ENCODE assay signal across 19 cellular contexts in genomic region chr17:41860254-41860931, GRCh38. TPM values are rescaled to one million over a fixed set of nuclear protein-coding genes. Genes with fewer than 3 reads are reported as not detected.
DNase-seq lines count a peak whose midpoint lies in the region; ATAC-seq and TF ChIP-seq lines count a peak whose summit lies in the region.
"Had no signal": no experiment of that assay in that cellular context is flagged by ENCODE, and none has a peak within 500 bp of the region (broad histone marks: within the 10 kb centered on the region; RNA-seq: fewer than 3 reads in every experiment).

No MANE protein-coding gene starts in this region.

- peaks cover 87% of the 10 kb centered on the region for H3K79me2 ChIP-seq in GM23338 (replicated peaks; ENCODE audit: insufficient read depth)

- no peak for DNase-seq in CD4-positive, CD25-positive, alpha-beta regulatory T cell
- no peak for DNase-seq in GM23338 (ENCODE audit: low spot score)
- DNase-seq in NCI-H524 treated with DMSO at 0.1 percent for 48 hours (lab: John Stamatoyannopoulos, UW), result peak; percentile 89
- DNase-seq in glutamatergic neuron, result no peak
- DNase-seq in left colon, result no peak
- DNase-seq in GM13976 (ENCODE audit: low spot score), result no peak
- no peak for DNase-seq in stimulated activated CD4-positive, alpha-beta T cell treated with anti-CD3 and anti-CD28 coated beads, Interleukin-12 subunit alpha, Interleukin-12 subunit beta, amount 100 ng/mL, for 4 hours
- DNase-seq: activated CD4-positive, alpha-beta T cell treated with anti-CD3 and anti-CD28 coated beads, Interleukin-2, amount 10 ng/mL, durations not matched to agents 24 days and 14 days; CD8-positive, alpha-beta T cell; DMS53; NCI-H446 treated with DMSO at 0.1 percent for 48 hours; sigmoid colon; stomach; T-helper 2 cell; tibial artery had no signal

- H3K27ac Mint-ChIP-seq in CD4-positive, CD25-positive, alpha-beta regulatory T cell, result peak overlapping the region in 2 of 3 donors; percentile 44 to 60
- H3K27ac Mint-ChIP-seq in GM23338, result peak overlapping the region; percentile 16
- H3K27ac Mint-ChIP-seq in glutamatergic neuron (ENCODE audit: unreplicated experiment), result peak overlapping the region; percentile 53
- H3K27ac Mint-ChIP-seq: activated CD4-positive, alpha-beta T cell treated with anti-CD3 and anti-CD28 coated beads, Interleukin-2, amount 10 ng/mL, durations not matched to agents 24 days and 14 days; CD8-positive, alpha-beta T cell had no signal

- no peaks in the 10 kb centered on the region for H3K9me3 Mint-ChIP-seq in CD4-positive, CD25-positive, alpha-beta regulatory T cell
- H3K9me3 Mint-ChIP-seq in GM23338, result no peaks in the 10 kb centered on the region
- peaks cover 1% of the 10 kb centered on the region for H3K9me3 Mint-ChIP-seq in glutamatergic neuron (ENCODE audit: unreplicated experiment)
- H3K9me3 Mint-ChIP-seq: activated CD4-positive, alpha-beta T cell treated with anti-CD3 and anti-CD28 coated beads, Interleukin-2, amount 10 ng/mL, durations not matched to agents 24 days and 14 days; CD8-positive, alpha-beta T cell had no signal

- no peak for ATAC-seq in CD4-positive, CD25-positive, alpha-beta regulatory T cell (ENCODE audit: low read depth in 2 of 2)
- ATAC-seq in GM23338 (no peak), GM21367 (IDR thresholded peaks at IDR 0.05; ENCODE audit: unreplicated experiment) (no peak), left colon (no peak)
- ATAC-seq: CD8-positive, alpha-beta T cell had no signal

- H3K36me3 ChIP-seq in CD4-positive, CD25-positive, alpha-beta regulatory T cell (ENCODE audit: control insufficient read depth, insufficient read depth, low read length), result no peaks in the 10 kb centered on the region
- no peaks in the 10 kb centered on the region for H3K36me3 ChIP-seq in GM23338 (ENCODE audit: insufficient read depth)
- H3K36me3 ChIP-seq: sigmoid colon, stomach, tibial artery had no signal

- TF ChIP-seq CTCF in GM23338 (conservative IDR thresholded peaks at IDR 0.05; ENCODE audit: low read depth in 2 of 2) (no peak), glutamatergic neuron (IDR thresholded peaks at IDR 0.05; ENCODE audit: partially characterized antibody, unreplicated experiment) (no peak), GM13976 (IDR thresholded peaks at IDR 0.05; ENCODE audit: borderline replicate concordance, control extremely low read depth, extremely low read depth, insufficient read depth, missing control alignments) (no peak)

- H3K36me3 Mint-ChIP-seq in CD4-positive, CD25-positive, alpha-beta regulatory T cell, result no peaks in the 10 kb centered on the region
- H3K36me3 Mint-ChIP-seq in GM23338 (ENCODE audit: low read depth) (peaks cover 3% of the 10 kb centered on the region; the same call in 1 of the 3 replicates), glutamatergic neuron (ENCODE audit: unreplicated experiment) (no peaks in the 10 kb centered on the region)

- no peak overlapping the region for H3K4me3 ChIP-seq in CD4-positive, CD25-positive, alpha-beta regulatory T cell (ENCODE audit: low read depth, low read length)
- peak overlapping the region; percentile 14 for H3K4me3 ChIP-seq in GM23338
- H3K4me3 ChIP-seq: lung, sigmoid colon, SJSA1, stomach, tibial artery had no signal

- H3F3A ChIP-seq in GM23338 (replicated peaks; ENCODE audit: low read depth), result peaks cover 16% of the 10 kb centered on the region; the same call in 1 of the 2 replicates

- H3K4me1 Mint-ChIP-seq in CD4-positive, CD25-positive, alpha-beta regulatory T cell, result peaks cover 13 to 51% (median 28%) of the 10 kb centered on the region in 4 donors
- H3K4me1 Mint-ChIP-seq in GM23338 (peaks cover 22% of the 10 kb centered on the region), glutamatergic neuron (ENCODE audit: low read depth, unreplicated experiment) (peaks cover 13% of the 10 kb centered on the region)

- no peaks in the 10 kb centered on the region for H3K9me2 ChIP-seq in GM23338 (ENCODE audit: insufficient read depth)

- no peaks in the 10 kb centered on the region for H3K9me3 ChIP-seq in CD4-positive, CD25-positive, alpha-beta regulatory T cell (ENCODE audit: control insufficient read depth in 2 of 2, low read length in 2 of 2)
- H3K9me3 ChIP-seq: sigmoid colon, SJSA1, stomach, tibial artery had no signal

- in situ Hi-C loops in GM13976 (cut with MboI; ENCODE audit: low sequenced_read_pairs, unreplicated experiment), result no loop called here

- peaks cover 56% of the 10 kb centered on the region for H4K20me1 ChIP-seq in GM23338 (replicated peaks; ENCODE audit: insufficient read depth)

- intact Hi-C loops in left colon (cut with DNase I, micrococcal nuclease), result no loop called here

- peak overlapping the region; percentile 36 for H3K4me2 ChIP-seq in GM23338

- peaks cover 37% of the 10 kb centered on the region for H3K4me1 ChIP-seq in CD4-positive, CD25-positive, alpha-beta regulatory T cell (ENCODE audit: control insufficient read depth, insufficient read depth, low read length, poor library complexity, severe bottlenecking)
- peaks cover 52% of the 10 kb centered on the region for H3K4me1 ChIP-seq in GM23338 (ENCODE audit: insufficient read depth)

- no peak overlapping the region for H3K27ac ChIP-seq in CD4-positive, CD25-positive, alpha-beta regulatory T cell (ENCODE audit: insufficient read depth, low read length, poor library complexity, severe bottlenecking)
- H3K27ac ChIP-seq in GM23338 (ENCODE audit: low read depth), result 0 out of 2 replicates have a peak overlapping the region, but pooled peaks have one; percentile 56
- H3K27ac ChIP-seq: sigmoid colon, SJSA1, stomach, tibial artery had no signal

- H3K4me3 Mint-ChIP-seq in CD4-positive, CD25-positive, alpha-beta regulatory T cell, result peak overlapping the region in 3 of 4 donors; percentile 41 to 78 (median 68)
- H3K4me3 Mint-ChIP-seq in GM23338 (peak overlapping the region; percentile 7; the same call in 2 of the 3 replicates), glutamatergic neuron (ENCODE audit: unreplicated experiment) (peak overlapping the region; percentile 30)
- H3K4me3 Mint-ChIP-seq: activated CD4-positive, alpha-beta T cell treated with anti-CD3 and anti-CD28 coated beads, Interleukin-2, amount 10 ng/mL, durations not matched to agents 24 days and 14 days; CD8-positive, alpha-beta T cell had no signal

- H2AFZ ChIP-seq in GM23338, result no peak overlapping the region

- H3K27me3 ChIP-seq in CD4-positive, CD25-positive, alpha-beta regulatory T cell (ENCODE audit: control insufficient read depth, insufficient read depth, low read length), result no peaks in the 10 kb centered on the region
- no peaks in the 10 kb centered on the region for H3K27me3 ChIP-seq in GM23338 (ENCODE audit: insufficient read depth)
- H3K27me3 ChIP-seq: sigmoid colon, SJSA1, stomach, tibial artery had no signal

- no peaks in the 10 kb centered on the region for H3K27me3 Mint-ChIP-seq in CD4-positive, CD25-positive, alpha-beta regulatory T cell
- H3K27me3 Mint-ChIP-seq in GM23338 (ENCODE audit: insufficient read depth, low read depth, poor library complexity) (peaks cover 2% of the 10 kb centered on the region), glutamatergic neuron (ENCODE audit: unreplicated experiment) (peaks cover 5% of the 10 kb centered on the region)
- H3K27me3 Mint-ChIP-seq: activated CD4-positive, alpha-beta T cell treated with anti-CD3 and anti-CD28 coated beads, Interleukin-2, amount 10 ng/mL, durations not matched to agents 24 days and 14 days had no signal

TF ChIP-seq in GM23338, 12 proteins besides CTCF, POLR2A, EP300 and RAD21 (continues in another document):
- TF ChIP-seq NANOG (IDR thresholded peaks at IDR 0.05; ENCODE audit: borderline replicate concordance), result no peak

RNA-seq across cellular contexts. Expression of gene KLHL11, which starts 4.8 kb away (rescaled TPM):
- 21.7 TPM for total RNA-seq in CD4-positive, CD25-positive, alpha-beta regulatory T cell
- polyA plus RNA-seq in CD4-positive, CD25-positive, alpha-beta regulatory T cell, result 10 to 100 TPM in 1 of 4 donors, 1 to 10 TPM in 3; 5.4 to 11.5 (median 6.7) TPM
- 23.7 and 25.5 TPM in 2 replicates for total RNA-seq in GM23338 (2014; rRNA removed; shearing (Covaris generic))
- polyA plus RNA-seq in GM23338 (2016; fragmentation: Nextera tagmentation; extraction: Ambion mirVana), result 6.8 and 8.7 TPM in 2 replicates
- 17.4 TPM for total RNA-seq in glutamatergic neuron (ENCODE audit: unreplicated experiment)
- 1 to 10 TPM; 6.5 to 8.9 TPM for total RNA-seq in left colon

RNA-seq across cellular contexts. Expression of gene KLHL10, which starts 22.8 kb away (rescaled TPM):
- not detected for total RNA-seq in CD4-positive, CD25-positive, alpha-beta regulatory T cell
- under 1 TPM in 3 of 4 donors, not detected in 1; 0.19 to 0.25 (median 0.21) TPM for polyA plus RNA-seq in CD4-positive, CD25-positive, alpha-beta regulatory T cell
- total RNA-seq in GM23338 (2014; rRNA removed; shearing (Covaris generic)), result 0.27 and 0.42 TPM in 2 replicates
- 0.13 TPM in 1 of 2 replicates, not detected in the other for polyA plus RNA-seq in GM23338 (2016; fragmentation: Nextera tagmentation; extraction: Ambion mirVana)
- not detected for total RNA-seq in glutamatergic neuron (ENCODE audit: unreplicated experiment)
- total RNA-seq in left colon, result not detected
- total RNA-seq: activated CD4-positive, alpha-beta T cell treated with anti-CD3 and anti-CD28 coated beads, Interleukin-2, amount 10 ng/mL, durations not matched to agents 24 days and 14 days; CD8-positive, alpha-beta T cell; kidney epithelial cell; SJSA1 had no signal

RNA-seq across cellular contexts. Expression of gene NT5C3B, which starts 24.4 kb away (rescaled TPM):
- 17.9 TPM for total RNA-seq in CD4-positive, CD25-positive, alpha-beta regulatory T cell
- polyA plus RNA-seq in CD4-positive, CD25-positive, alpha-beta regulatory T cell, result 10 to 100 TPM; 15.5 to 37.7 (median 18.1) TPM
- 68.9 and 78.3 TPM in 2 replicates for total RNA-seq in GM23338 (2014; rRNA removed; shearing (Covaris generic))
- 58.2 and 59.1 TPM in 2 replicates for polyA plus RNA-seq in GM23338 (2016; fragmentation: Nextera tagmentation; extraction: Ambion mirVana)
- total RNA-seq in glutamatergic neuron (ENCODE audit: unreplicated experiment), result 165 TPM
- total RNA-seq in left colon, result 10 to 100 TPM; 16.0 to 18.8 TPM

RNA-seq across cellular contexts. Expression of gene FKBP10, which starts 47.6 kb away (rescaled TPM):
- not detected for total RNA-seq in CD4-positive, CD25-positive, alpha-beta regulatory T cell
- polyA plus RNA-seq in CD4-positive, CD25-positive, alpha-beta regulatory T cell, result under 1 TPM in 1 of 4 donors, not detected in 3; 0.25 TPM
- 137 and 151 TPM in 2 replicates for total RNA-seq in GM23338 (2014; rRNA removed; shearing (Covaris generic))
- 26.2 and 32.2 TPM in 2 replicates for polyA plus RNA-seq in GM23338 (2016; fragmentation: Nextera tagmentation; extraction: Ambion mirVana)
- total RNA-seq in glutamatergic neuron (ENCODE audit: unreplicated experiment) (28.5 TPM), left colon (10 to 100 TPM in 1 of 2 donors, 1 to 10 TPM in 1; 4.2 to 10.8 TPM)

RNA-seq across cellular contexts. Expression of gene P3H4, which starts 48.6 kb away (rescaled TPM):
- total RNA-seq in CD4-positive, CD25-positive, alpha-beta regulatory T cell, result 1.7 TPM
- polyA plus RNA-seq in CD4-positive, CD25-positive, alpha-beta regulatory T cell, result 1 to 10 TPM in 3 of 4 donors, under 1 TPM in 1; 0.59 to 2.9 (median 2.5) TPM
- 27.9 and 33.3 TPM in 2 replicates for total RNA-seq in GM23338 (2014; rRNA removed; shearing (Covaris generic))
- 16.0 and 17.0 TPM in 2 replicates for polyA plus RNA-seq in GM23338 (2016; fragmentation: Nextera tagmentation; extraction: Ambion mirVana)
- total RNA-seq in glutamatergic neuron (ENCODE audit: unreplicated experiment), result 5.6 TPM
- total RNA-seq in left colon, result 10 to 100 TPM; 10.7 to 15.3 TPM

Comparison
In these comparisons a context has a peak if more than half of its experiments do, and no peak if none do; other contexts are left out.
1. H3K4me3 Mint-ChIP-seq: peak in every context shown above with its lines; median percentile 68 in CD4-positive, CD25-positive, alpha-beta regulatory T cell; 30 in glutamatergic neuron; 7 in GM23338.